8 cellular contexts compared by ENCODE assay signal in the genomic region with DNA sequence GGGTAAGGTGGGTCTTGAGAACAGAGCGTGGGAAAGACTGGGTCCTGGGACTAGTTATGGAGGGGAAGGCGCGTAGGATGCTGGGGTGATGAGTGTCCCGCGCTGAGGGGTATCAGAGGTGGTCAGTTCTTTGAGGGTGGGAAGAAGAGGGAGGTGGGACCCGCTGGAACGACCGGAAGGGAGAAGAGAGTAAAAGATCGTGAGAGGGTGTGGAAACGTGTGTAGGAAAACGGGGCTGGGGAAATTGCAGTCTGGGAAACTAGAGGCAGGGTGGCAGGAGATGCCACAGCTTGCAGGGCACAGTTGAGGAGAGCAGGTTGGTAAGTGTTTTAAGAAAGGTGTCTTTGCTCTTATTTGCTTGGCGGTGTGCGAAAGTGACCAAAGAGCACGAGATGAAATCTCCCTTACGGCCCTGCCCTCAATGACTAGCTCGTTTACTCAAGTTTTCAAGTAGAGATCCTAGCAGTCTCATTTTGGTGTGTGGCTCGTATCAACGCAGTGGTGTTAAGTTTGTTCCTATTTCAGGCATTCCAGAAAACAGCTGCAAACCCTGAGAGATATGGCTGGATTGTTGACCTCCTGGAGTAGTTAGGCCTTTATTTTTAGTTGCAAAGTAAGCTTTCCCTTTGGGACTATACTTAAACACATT. TPM values are rescaled to one million over a fixed set of nuclear protein-coding genes. Genes with fewer than 3 reads are reported as not detected.
A peak's percentile ranks its signal among the peaks of the same experiment; 100 is the strongest.
DNase-seq lines count a peak whose midpoint lies in the region; TF ChIP-seq lines count a peak whose summit lies in the region.

No MANE protein-coding gene starts in this region.

- H3K27ac ChIP-seq in angular gyrus (ENCODE audit: low read depth, low read length) (peak overlapping the region; percentile 76), spleen (peak overlapping the region; percentile 37 to 100 (median 98))

- no peaks in the 10 kb centered on the region for H3K9me3 Mint-ChIP-seq in activated CD4-positive, alpha-beta T cell treated with anti-CD3 and anti-CD28 coated beads, Interleukin-2, amount 10 ng/mL, durations not matched to agents 24 days and 14 days

- peak overlapping the region; percentile 95 for H3K27ac Mint-ChIP-seq in activated CD4-positive, alpha-beta T cell treated with anti-CD3 and anti-CD28 coated beads, Interleukin-2, amount 10 ng/mL, durations not matched to agents 24 days and 14 days

- intact Hi-C loops in activated CD4-positive, alpha-beta T cell treated with anti-CD3 and anti-CD28 coated beads, Interleukin-2, amount 10 ng/mL, durations not matched to agents 24 days and 14 days (cut with micrococcal nuclease): no loop called here
- intact Hi-C loops in spleen (cut with DNase I; ENCODE audit: low total_unique reads): no loop called here

- peak overlapping the region; percentile 93 for H3K9ac ChIP-seq in iPS-15b (ENCODE audit: low read depth, low read length)

- H3K27me3 ChIP-seq in iPS-15b (ENCODE audit: control insufficient read depth, insufficient read depth, low read length) (no peaks in the 10 kb centered on the region), spleen (replicated peaks in 1 of 7) (no peaks in the 10 kb centered on the region)

- H3K36me3 Mint-ChIP-seq in activated CD4-positive, alpha-beta T cell treated with anti-CD3 and anti-CD28 coated beads, Interleukin-2, amount 10 ng/mL, durations not matched to agents 24 days and 14 days (ENCODE audit: low read depth): peaks cover 37% of the 10 kb centered on the region

- no peaks in the 10 kb centered on the region for H3K27me3 Mint-ChIP-seq in activated CD4-positive, alpha-beta T cell treated with anti-CD3 and anti-CD28 coated beads, Interleukin-2, amount 10 ng/mL, durations not matched to agents 24 days and 14 days

- DNase-seq in activated CD4-positive, alpha-beta T cell treated with anti-CD3 and anti-CD28 coated beads, Interleukin-2, amount 10 ng/mL, durations not matched to agents 24 days and 14 days: no peak
- DNase-seq in activated CD4-positive, alpha-beta T cell treated with anti-CD3 and anti-CD28 coated beads for 1 hour: no peak
- peak; percentile 31 for DNase-seq in NAMALWA (ENCODE audit: low spot score)
- no peak for DNase-seq in spleen
- no peak for DNase-seq in NCI-H1436 treated with DMSO at 0.1 percent for 48 hours (lab: John Stamatoyannopoulos, UW)
- DNase-seq in DMS153 treated with DMSO at 0.1 percent for 48 hours (lab: John Stamatoyannopoulos, UW; ENCODE audit: unreplicated experiment): no peak

- no peak for TF ChIP-seq CTCF in spleen (IDR thresholded peaks at IDR 0.05 in 8 of 11, conservative IDR thresholded peaks at IDR 0.05 in 3 of 11)

- no peaks in the 10 kb centered on the region for H3K4me1 ChIP-seq in iPS-15b (ENCODE audit: control insufficient read depth, insufficient read depth, low read length)
- H3K4me1 ChIP-seq in spleen: peaks cover 20 to 59% (median 41%) of the 10 kb centered on the region in 6 donors

- peak overlapping the region; percentile 98 for H3K4me3 Mint-ChIP-seq in activated CD4-positive, alpha-beta T cell treated with anti-CD3 and anti-CD28 coated beads, Interleukin-2, amount 10 ng/mL, durations not matched to agents 24 days and 14 days

- TF ChIP-seq POLR2A in spleen (IDR thresholded peaks at IDR 0.05): no peak

- WGBS in spleen, 5 donors: 0 to 3% (median 1%) methylated on average over 18 of the region's 18 CpGs

- H3K9me3 ChIP-seq in iPS-15b (ENCODE audit: control insufficient read depth, insufficient read depth, low read length) (no peaks in the 10 kb centered on the region), spleen (no peaks in the 10 kb centered on the region)

- H3K36me3 ChIP-seq in iPS-15b (ENCODE audit: control insufficient read depth, insufficient read depth, low read length) (peaks cover 4% of the 10 kb centered on the region), spleen (peaks cover 0 to 28% (median 14%) of the 10 kb centered on the region in 6 donors)

- H3K4me1 Mint-ChIP-seq in activated CD4-positive, alpha-beta T cell treated with anti-CD3 and anti-CD28 coated beads, Interleukin-2, amount 10 ng/mL, durations not matched to agents 24 days and 14 days: peaks cover 36% of the 10 kb centered on the region

- H3K4me3 ChIP-seq in iPS-15b (ENCODE audit: low read depth, low read length) (peak overlapping the region; percentile 99), spleen (peak overlapping the region; percentile 59 to 97 (median 82))

RNA-seq across cellular contexts. Expression of gene STT3A, which starts 0.6 kb away (rescaled TPM):
- total RNA-seq in activated CD4-positive, alpha-beta T cell treated with anti-CD3 and anti-CD28 coated beads, Interleukin-2, amount 10 ng/mL, durations not matched to agents 24 days and 14 days: 167 and 183 TPM in 2 replicates
- 100 to 1,000 TPM in 2 of 7 donors, 10 to 100 TPM in 5; 73.9 to 102 (median 87.7) TPM for total RNA-seq in spleen
- polyA plus RNA-seq in spleen: 10 to 100 TPM; 23.0 to 25.2 (median 23.0) TPM

RNA-seq across cellular contexts. Expression of gene EI24, which starts 24.0 kb away (rescaled TPM):
- 61.7 TPM in 2 replicates for total RNA-seq in activated CD4-positive, alpha-beta T cell treated with anti-CD3 and anti-CD28 coated beads, Interleukin-2, amount 10 ng/mL, durations not matched to agents 24 days and 14 days
- total RNA-seq in spleen: 10 to 100 TPM; 31.5 to 71.3 (median 47.9) TPM
- polyA plus RNA-seq in spleen: 10 to 100 TPM; 15.5 to 33.3 (median 19.5) TPM

RNA-seq across cellular contexts. Expression of gene CHEK1, which starts 31.7 kb away (rescaled TPM):
- 125 and 131 TPM in 2 replicates for total RNA-seq in activated CD4-positive, alpha-beta T cell treated with anti-CD3 and anti-CD28 coated beads, Interleukin-2, amount 10 ng/mL, durations not matched to agents 24 days and 14 days
- 10 to 100 TPM in 1 of 7 donors, 1 to 10 TPM in 6; 1.9 to 10.3 (median 6.8) TPM for total RNA-seq in spleen
- 1 to 10 TPM; 1.6 to 5.5 (median 2.9) TPM for polyA plus RNA-seq in spleen

Comparison
In these comparisons a context has a peak if more than half of its experiments do, and no peak if none do; other contexts are left out.
1. RNA of gene CHEK1, which starts 31.7 kb away (total RNA-seq): 125 to 131 TPM in activated CD4-positive, alpha-beta T cell treated with anti-CD3 and anti-CD28 coated beads, Interleukin-2, amount 10 ng/mL, durations not matched to agents 24 days and 14 days; 1.9 to 10.3 TPM in spleen; every median in the first group is over 10 times any median in the second.